ENCODE assay signal across 9 cellular contexts in the genomic region with DNA sequence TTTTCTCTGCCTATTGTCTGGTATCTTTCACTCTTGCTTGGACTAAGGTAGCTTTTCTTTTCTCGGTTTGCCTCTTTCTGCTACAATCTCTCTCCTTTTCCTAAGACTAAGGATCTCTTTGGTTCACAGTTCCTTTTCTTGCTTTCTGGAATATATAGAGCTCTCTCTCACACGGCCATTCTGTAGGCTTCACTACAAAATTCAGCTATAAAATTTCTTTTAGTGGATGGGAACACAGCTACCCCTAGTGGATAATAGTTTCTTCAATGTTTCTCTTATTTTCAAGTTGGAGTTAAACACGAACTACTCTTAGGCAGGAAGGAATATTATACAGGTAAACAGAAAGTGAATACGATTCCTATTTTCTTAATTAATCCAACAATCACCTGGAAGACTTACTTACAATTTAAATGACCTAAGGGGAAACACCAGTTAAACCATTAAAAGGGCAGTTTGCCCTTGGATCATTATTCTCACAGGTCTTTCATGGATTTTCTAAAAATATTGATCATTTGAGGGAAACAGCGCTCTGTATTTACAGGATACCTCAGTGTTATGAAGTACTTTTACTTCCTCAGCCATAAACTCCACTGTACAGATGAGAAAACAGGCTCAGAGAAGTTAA.
DNase-seq lines count a peak whose midpoint lies in the region; ATAC-seq and TF ChIP-seq lines count a peak whose summit lies in the region.
"Had no signal": no experiment of that assay in that cellular context is flagged by ENCODE, and none has a peak within 500 bp of the region (broad histone marks: within the 10 kb centered on the region; RNA-seq: fewer than 3 reads in every experiment).

No MANE protein-coding gene starts in this region.

- TF ChIP-seq CTCF in Calu3 (IDR thresholded peaks at IDR 0.05; ENCODE audit: unreplicated experiment) (peak; percentile 23), WTC11 (IDR thresholded peaks at IDR 0.05) (no peak), GM10248 (IDR thresholded peaks at IDR 0.05; ENCODE audit: control extremely low read depth, extremely low read depth, low read depth, missing control alignments) (no peak)

- ATAC-seq in WTC11 (peak; percentile 66), GM21447 (IDR thresholded peaks at IDR 0.05; ENCODE audit: unreplicated experiment) (no peak), GM19397 (IDR thresholded peaks at IDR 0.05; ENCODE audit: unreplicated experiment) (no peak)

- CTCF ChIA-PET in Calu3 (lab: Charles Lee), result interaction anchor here (0.7 to 2.0 kb wide), 14 partner anchors 10 to 278 kb away, joined by 3 to 17 read pairs (median 3); no protein-coding TSS in a partner anchor
- CTCF ChIA-PET in WTC11 (lab: Charles Lee), result interaction anchor here (0.6 to 5.2 kb wide), 20 partner anchors 11 to 1104 kb away, joined by 3 to 73 read pairs (median 4); no protein-coding TSS in a partner anchor
- CTCF ChIA-PET in GM10248 (lab: Yijun Ruan, JAX), result interaction anchor here (0.6 to 1.7 kb wide), 9 partner anchors 11 to 157 kb away, joined by 3 to 4 read pairs (median 3); no protein-coding TSS in a partner anchor

- H3K4me3 Mint-ChIP-seq in Calu3 (ENCODE audit: low read depth, unreplicated experiment) (no peak overlapping the region), WTC11 (no peak overlapping the region)
- H3K4me3 Mint-ChIP-seq: central memory CD8-positive, alpha-beta T cell had no signal

- no peaks in the 10 kb centered on the region for H3K36me3 Mint-ChIP-seq in Calu3 (ENCODE audit: insufficient read depth, unreplicated experiment)
- no peaks in the 10 kb centered on the region for H3K36me3 Mint-ChIP-seq in WTC11

- DNase-seq in Calu3, result no peak
- DNase-seq in KG1 (lab: John Stamatoyannopoulos, UW), result peak; percentile 51
- DNase-seq in WTC11 (ENCODE audit: low spot score), result no peak
- peak; percentile 36 for DNase-seq in kidney tubule cell (ENCODE audit: low spot score)
- DNase-seq in cerebellar nuclear complex (lab: John Stamatoyannopoulos, UW), result no peak
- no peak for DNase-seq in GM10248 (ENCODE audit: extremely low spot score)

- no peak overlapping the region for H3K27ac Mint-ChIP-seq in Calu3 (ENCODE audit: unreplicated experiment)
- no peak overlapping the region for H3K27ac Mint-ChIP-seq in WTC11

- POLR2A ChIA-PET in WTC11 (lab: Charles Lee) (no interaction called here), GM10248 (lab: Yijun Ruan, JAX) (no interaction called here)

- H3K9me3 Mint-ChIP-seq in Calu3 (ENCODE audit: low read depth, unreplicated experiment), result no peaks in the 10 kb centered on the region
- H3K9me3 Mint-ChIP-seq in WTC11, result no peaks in the 10 kb centered on the region
- H3K9me3 Mint-ChIP-seq: central memory CD8-positive, alpha-beta T cell had no signal

- H3K4me1 Mint-ChIP-seq in Calu3 (ENCODE audit: low read depth, unreplicated experiment) (no peaks in the 10 kb centered on the region), WTC11 (no peaks in the 10 kb centered on the region)
- H3K4me1 Mint-ChIP-seq: central memory CD8-positive, alpha-beta T cell had no signal

- intact Hi-C loops in Calu3 (cut with micrococcal nuclease; ENCODE audit: unreplicated experiment), result loop anchor here (2.0 to 5.0 kb wide), 4 partner anchors 80 to 275 kb away; no protein-coding TSS in a partner anchor

- H3K27me3 Mint-ChIP-seq in Calu3 (ENCODE audit: unreplicated experiment), result no peaks in the 10 kb centered on the region
- no peaks in the 10 kb centered on the region for H3K27me3 Mint-ChIP-seq in WTC11 (ENCODE audit: low read depth)
- H3K27me3 Mint-ChIP-seq: central memory CD8-positive, alpha-beta T cell had no signal

- BruUV-seq in Calu3 (replicated peaks; lab: Mats Ljungman, UMichigan), result no TSS peak

TF ChIP-seq in WTC11, 78 proteins besides CTCF, POLR2A, EP300 and RAD21:
- TF ChIP-seq MYBL2 (CRISPR knock-in tag; IDR thresholded peaks at IDR 0.05) (no peak), CREM (CRISPR knock-in tag; IDR thresholded peaks at IDR 0.05) (no peak)
- TF ChIP-seq, protein P1, sequence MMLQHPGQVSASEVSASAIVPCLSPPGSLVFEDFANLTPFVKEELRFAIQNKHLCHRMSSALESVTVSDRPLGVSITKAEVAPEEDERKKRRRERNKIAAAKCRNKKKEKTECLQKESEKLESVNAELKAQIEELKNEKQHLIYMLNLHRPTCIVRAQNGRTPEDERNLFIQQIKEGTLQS (CRISPR knock-in tag; conservative IDR thresholded peaks at IDR 0.05), result no peak
- TF ChIP-seq, protein P2, sequence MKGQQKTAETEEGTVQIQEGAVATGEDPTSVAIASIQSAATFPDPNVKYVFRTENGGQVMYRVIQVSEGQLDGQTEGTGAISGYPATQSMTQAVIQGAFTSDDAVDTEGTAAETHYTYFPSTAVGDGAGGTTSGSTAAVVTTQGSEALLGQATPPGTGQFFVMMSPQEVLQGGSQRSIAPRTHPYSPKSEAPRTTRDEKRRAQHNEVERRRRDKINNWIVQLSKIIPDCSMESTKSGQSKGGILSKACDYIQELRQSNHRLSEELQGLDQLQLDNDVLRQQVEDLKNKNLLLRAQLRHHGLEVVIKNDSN (CRISPR knock-in tag; IDR thresholded peaks at IDR 0.05), result no peak

Comparison
In these comparisons a context has a peak if more than half of its experiments do, and no peak if none do; other contexts are left out.
1. DNase-seq: peak in KG1 (single experiment) and kidney tubule cell (single experiment); none in Calu3 (single experiment), WTC11 (single experiment), cerebellar nuclear complex (0 of 2) and GM10248 (single experiment).